8 cellular contexts compared by ENCODE assay signal in the genomic region with DNA sequence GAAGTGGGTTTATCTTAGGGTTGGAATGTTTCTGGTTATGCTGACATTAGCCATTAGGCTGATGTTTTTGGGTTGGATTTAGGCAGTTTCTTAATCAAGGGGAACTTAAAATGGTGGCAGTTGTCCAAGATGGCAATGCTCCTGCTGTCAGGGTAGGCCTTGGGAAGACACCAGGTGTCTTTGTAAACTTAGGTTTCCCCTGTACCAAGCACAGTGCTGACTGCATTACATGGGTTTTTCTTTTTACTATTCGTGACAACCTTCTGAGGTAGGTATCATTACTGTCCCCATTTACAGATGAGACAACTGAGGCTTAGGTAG. TPM values are rescaled to one million over a fixed set of nuclear protein-coding genes. Genes with fewer than 3 reads are reported as not detected.
DNase-seq lines count a peak whose midpoint lies in the region; ATAC-seq and TF ChIP-seq lines count a peak whose summit lies in the region.

No MANE protein-coding gene starts in this region.

- H3K79me2 ChIP-seq in Loucy (ENCODE audit: insufficient read depth, low read length), result peaks cover 43% of the 10 kb centered on the region

- no peak for DNase-seq in spleen
- no peak for DNase-seq in posterior vena cava (ENCODE audit: low spot score)
- DNase-seq in DMS53 treated with DMSO at 0.1 percent for 48 hours (lab: John Stamatoyannopoulos, UW; ENCODE audit: unreplicated experiment), result no peak

- peak; percentile 21 for ATAC-seq in GM21360 (IDR thresholded peaks at IDR 0.05; ENCODE audit: unreplicated experiment)
- no peak for ATAC-seq in HG02678 (IDR thresholded peaks at IDR 0.05; ENCODE audit: unreplicated experiment)
- no peak for ATAC-seq in HG02763 (IDR thresholded peaks at IDR 0.05; ENCODE audit: unreplicated experiment)

- TF ChIP-seq CTCF in Loucy (conservative IDR thresholded peaks at IDR 0.05; ENCODE audit: low read length) (no peak), spleen (IDR thresholded peaks at IDR 0.05 in 8 of 11, conservative IDR thresholded peaks at IDR 0.05 in 3 of 11) (no peak)

- H3K4me1 ChIP-seq in Loucy (ENCODE audit: insufficient read depth, low read length, poor library complexity, severe bottlenecking), result peaks cover 32% of the 10 kb centered on the region
- no peaks in the 10 kb centered on the region for H3K4me1 ChIP-seq in esophagus (ENCODE audit: control insufficient read depth in 2 of 2, insufficient read depth in 2 of 2, low read length in 1 of 2)
- H3K4me1 ChIP-seq in spleen, result peaks cover 24 to 81% (median 45%) of the 10 kb centered on the region in 6 donors

- H3K4me3 ChIP-seq in Loucy (ENCODE audit: low read length, poor library complexity, severe bottlenecking) (peak overlapping the region; percentile 84), esophagus (ENCODE audit: low read depth in 1 of 2, low read length in 2 of 2) (no peak overlapping the region), spleen (peak overlapping the region in 6 of 8 donors; percentile 73 to 98 (median 94))

- H3K27ac ChIP-seq in esophagus (ENCODE audit: low read depth in 2 of 2, low read length in 1 of 2) (peak overlapping the region; percentile 38 to 97), spleen (peak overlapping the region; percentile 67 to 96 (median 84))

- peak overlapping the region; percentile 78 for H2AFZ ChIP-seq in Loucy (ENCODE audit: low read length)

- H3K36me3 ChIP-seq in Loucy (ENCODE audit: insufficient read depth, low read length), result peaks cover under 1% of the 10 kb centered on the region; the same call in 1 of the 2 replicates
- H3K36me3 ChIP-seq in esophagus (ENCODE audit: control insufficient read depth in 2 of 2, insufficient read depth in 2 of 2, low read length in 1 of 2), result no peaks in the 10 kb centered on the region
- H3K36me3 ChIP-seq in spleen, result peaks cover 0 to 26% (median 1%) of the 10 kb centered on the region in 6 donors

- peak overlapping the region; percentile 57 for H3K4me2 ChIP-seq in Loucy (ENCODE audit: low read depth, low read length, poor library complexity, severe bottlenecking)

- H4K20me1 ChIP-seq in Loucy (ENCODE audit: insufficient read depth, low read length, poor library complexity, severe bottlenecking), result peaks cover 32% of the 10 kb centered on the region

- peak overlapping the region; percentile 80 for H3K9ac ChIP-seq in Loucy (ENCODE audit: low read depth, low read length, poor library complexity, severe bottlenecking)

- H3K27me3 ChIP-seq in Loucy (ENCODE audit: insufficient read depth, low read length, poor library complexity, severe bottlenecking) (no peaks in the 10 kb centered on the region), esophagus (ENCODE audit: control insufficient read depth in 1 of 2, insufficient read depth in 2 of 2, low read length in 2 of 2) (no peaks in the 10 kb centered on the region), spleen (replicated peaks in 1 of 7) (no peaks in the 10 kb centered on the region)

- intact Hi-C loops in spleen (cut with DNase I; ENCODE audit: low total_unique reads), result loop anchor here (5.0 to 10.0 kb wide), 2 partner anchors 196 to 399 kb away; no protein-coding TSS in a partner anchor
- intact Hi-C loops in posterior vena cava (cut with DNase I), result loop anchor here (5.0 to 10.0 kb wide), 3 partner anchors 394 to 646 kb away; no protein-coding TSS in a partner anchor

- WGBS in esophagus, 2 donors, result 41% methylated on average over 1 of the region's 1 CpG
- 26 to 48% (median 40%) methylated on average over 1 of the region's 1 CpG for WGBS in spleen, 5 donors

- H3F3A ChIP-seq in Loucy (ENCODE audit: low read depth), result no peaks in the 10 kb centered on the region

- H3K9me2 ChIP-seq in Loucy (replicated peaks; ENCODE audit: low read depth, low read length), result no peaks in the 10 kb centered on the region

- H3K9me3 ChIP-seq in Loucy (ENCODE audit: insufficient read depth, low read depth, low read length) (no peaks in the 10 kb centered on the region), esophagus (ENCODE audit: control insufficient read depth in 2 of 2, insufficient read depth in 1 of 2, low read depth in 1 of 2, low read length in 1 of 2) (no peaks in the 10 kb centered on the region), spleen (no peaks in the 10 kb centered on the region)

- no peak for TF ChIP-seq POLR2A in spleen (IDR thresholded peaks at IDR 0.05)

RNA-seq across cellular contexts. Expression of gene ATG16L1, which starts 0.5 kb away (rescaled TPM):
- polyA plus RNA-seq in esophagus, result 1 to 10 TPM; 5.9 to 8.2 TPM
- total RNA-seq in spleen, result 10 to 100 TPM; 32.0 to 45.8 (median 34.7) TPM
- 10 to 100 TPM; 12.0 to 15.6 (median 13.6) TPM for polyA plus RNA-seq in spleen
- total RNA-seq in posterior vena cava, result 10 to 100 TPM; 19.9 to 22.8 TPM

RNA-seq across cellular contexts. Expression of gene SAG, which starts 56.7 kb away (rescaled TPM):
- polyA plus RNA-seq in esophagus (not detected), spleen (not detected)
- total RNA-seq in spleen (under 1 TPM in 2 of 7 donors, not detected in 5; 0.09 to 0.20 TPM), posterior vena cava (not detected)

Comparison
In these comparisons a context has a peak if more than half of its experiments do, and no peak if none do; other contexts are left out.
1. H3K4me3 ChIP-seq: peak in Loucy (single experiment) and spleen (6 of 8); none in esophagus (0 of 2).